Comparison of ENCODE assay signal across 7 cellular contexts in the genomic region with DNA sequence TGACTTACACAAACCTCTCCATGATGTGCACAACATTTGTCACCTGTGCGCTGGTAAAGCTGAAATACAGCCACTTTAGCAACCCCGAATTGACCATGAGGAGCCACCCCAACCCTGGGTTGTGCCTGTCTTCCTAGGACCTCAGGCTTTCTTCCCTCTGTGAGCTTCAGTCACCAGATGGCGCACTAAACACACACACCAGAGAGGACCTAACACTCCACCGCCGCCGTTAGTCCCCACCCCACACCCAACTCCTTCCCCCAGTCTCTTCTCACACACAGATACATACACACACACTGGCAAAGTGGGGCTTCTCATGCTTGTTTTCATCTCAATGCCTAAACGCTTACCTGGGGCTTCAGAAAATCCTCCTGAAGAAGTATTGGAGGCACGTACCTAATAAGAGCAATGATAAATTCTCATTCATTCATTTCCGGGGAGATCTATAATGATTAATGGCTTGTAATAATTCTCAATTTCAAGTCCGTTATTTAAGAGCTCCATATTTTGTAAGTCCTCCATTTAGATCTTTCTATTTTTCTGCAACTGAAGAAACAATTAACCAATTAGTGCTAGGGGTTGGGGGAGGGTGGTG. TPM values are rescaled to one million over a fixed set of nuclear protein-coding genes. Genes with fewer than 3 reads are reported as not detected.
A peak's percentile ranks its signal among the peaks of the same experiment; 100 is the strongest.
DNase-seq lines count a peak whose midpoint lies in the region; ATAC-seq and TF ChIP-seq lines count a peak whose summit lies in the region.

No MANE protein-coding gene starts in this region.

- H3K36me3 ChIP-seq in gastrocnemius medialis: no peaks in the 10 kb centered on the region

- H3K27ac ChIP-seq in gastrocnemius medialis: no peak overlapping the region

- H3K27me3 ChIP-seq in gastrocnemius medialis: no peaks in the 10 kb centered on the region

- ATAC-seq in GM18498 (IDR thresholded peaks at IDR 0.05; ENCODE audit: unreplicated experiment) (peak; percentile 86), HG02884 (IDR thresholded peaks at IDR 0.05; ENCODE audit: unreplicated experiment) (peak; percentile 87), gastrocnemius medialis (peak; percentile 67 to 69)

- peaks cover 18 to 28% of the 10 kb centered on the region in 2 donors for H3K4me1 ChIP-seq in gastrocnemius medialis

- H3K9me3 ChIP-seq in gastrocnemius medialis: no peaks in the 10 kb centered on the region

- H3K4me3 ChIP-seq in gastrocnemius medialis: peak overlapping the region in 1 of 4 donors; percentile 34

- no peak for TF ChIP-seq POLR2A in gastrocnemius medialis (IDR thresholded peaks at IDR 0.05)

- intact Hi-C loops in gastrocnemius medialis (cut with DNase I; ENCODE audit: low total_unique reads): loop anchor here (1.0 to 5.0 kb wide), 3 partner anchors 171 to 349 kb away; a partner anchor contains a TSS

- in situ Hi-C loops in gastrocnemius medialis (cut with MboI; ENCODE audit: low sequenced_read_pairs in 4 of 4): loop anchor here (5.0 to 10.0 kb wide), 5 partner anchors 169 to 344 kb away; a partner anchor contains a TSS

- TF ChIP-seq CTCF in gastrocnemius medialis (IDR thresholded peaks at IDR 0.05 in 4 of 5, conservative IDR thresholded peaks at IDR 0.05 in 1 of 5): peak; percentile 38 to 78 (median 63)

- DNase-seq in NCI-H146 (lab: John Stamatoyannopoulos, UW) (peak; percentile 95), T-helper 1 cell (peak; percentile 57 to 85 (median 74)), amniotic stem cell (lab: John Stamatoyannopoulos, UW) (peak; percentile 86), hepatic stellate cell (ENCODE audit: low spot score) (peak; percentile 75), gastrocnemius medialis (peak; percentile 59 to 71)

RNA-seq across cellular contexts. Expression of a gene that starts 2.1 kb away (rescaled TPM):
- 10 to 100 TPM in 1 of 4 donors, 1 to 10 TPM in 2, under 1 TPM in 1; 0.63 to 13.5 (median 3.4) TPM for total RNA-seq in gastrocnemius medialis
